Comparison of ENCODE assay signal across 13 cellular contexts in genomic region chr15:73959801-73960200, GRCh38. TPM values are rescaled to one million over a fixed set of nuclear protein-coding genes. Genes with fewer than 3 reads are reported as not detected.
A peak's percentile ranks its signal among the peaks of the same experiment; 100 is the strongest.
DNase-seq lines count a peak whose midpoint lies in the region; ATAC-seq and TF ChIP-seq lines count a peak whose summit lies in the region.
"Had no signal": no experiment of that assay in that cellular context is flagged by ENCODE, and none has a peak within 500 bp of the region (broad histone marks: within the 10 kb centered on the region; RNA-seq: fewer than 3 reads in every experiment).

No MANE protein-coding gene starts in this region.

- CTCF ChIA-PET in activated CD4-positive, alpha-beta T cell treated with anti-CD3 and anti-CD28 coated beads for 36 hours (lab: Charles Lee), result interaction anchor here (0.6 to 2.1 kb wide), 5 partner anchors 9 to 673 kb away, joined by 3 to 13 read pairs (median 4); no protein-coding TSS in a partner anchor
- CTCF ChIA-PET in CD4-positive, alpha-beta memory T cell (lab: Charles Lee; ENCODE audit: partially characterized antibody), result interaction anchor here (1.2 to 6.5 kb wide), 10 partner anchors 8 to 40 kb away, joined by 3 to 57 read pairs (median 6); partner anchors contain the start of gene PML
- CTCF ChIA-PET in T-cell (lab: Charles Lee) (interaction anchor here in 1 of 2 donors (1.0 to 2.1 kb wide), 3 partner anchors 14 to 34 kb away, joined by 3 to 10 read pairs (median 9); partner anchors contain the start of gene PML), Calu3 (lab: Charles Lee) (interaction anchor here (0.6 to 1.3 kb wide), 4 partner anchors 13 to 219 kb away, joined by 3 to 9 read pairs (median 7); no protein-coding TSS in a partner anchor)

- TF ChIP-seq CTCF in Calu3 (IDR thresholded peaks at IDR 0.05; ENCODE audit: unreplicated experiment), result no peak

- peak overlapping the region; percentile 7 for H3K27ac ChIP-seq in CD4-positive, alpha-beta memory T cell (ENCODE audit: low read depth, low read length)
- H3K27ac ChIP-seq: left ventricle myocardium inferior, ovary had no signal

- H3K27me3 Mint-ChIP-seq in activated CD4-positive, alpha-beta T cell treated with anti-CD3 and anti-CD28 coated beads, Interleukin-2, amount 10 ng/mL, durations not matched to agents 24 days and 14 days, result peaks cover 6% of the 10 kb centered on the region
- H3K27me3 Mint-ChIP-seq in activated CD4-positive, alpha-beta T cell treated with anti-CD3 and anti-CD28 coated beads for 36 hours, result no peaks in the 10 kb centered on the region
- no peaks in the 10 kb centered on the region for H3K27me3 Mint-ChIP-seq in CD4-positive, alpha-beta memory T cell
- H3K27me3 Mint-ChIP-seq in T-cell, result no peaks in the 10 kb centered on the region
- no peaks in the 10 kb centered on the region for H3K27me3 Mint-ChIP-seq in naive thymus-derived CD8-positive, alpha-beta T cell
- H3K27me3 Mint-ChIP-seq in Calu3 (ENCODE audit: unreplicated experiment), result no peaks in the 10 kb centered on the region

- no peak for ATAC-seq in activated CD4-positive, alpha-beta T cell treated with anti-CD3 and anti-CD28 coated beads for 36 hours
- ATAC-seq in T-cell (replicated peaks in 1 of 4), result no peak
- no peak for ATAC-seq in naive thymus-derived CD8-positive, alpha-beta T cell

- BruUV-seq in Calu3 (replicated peaks; lab: Mats Ljungman, UMichigan), result no TSS peak

- H3K4me3 ChIP-seq in CD4-positive, alpha-beta memory T cell (ENCODE audit: low read length in 2 of 2), result no peak overlapping the region
- H3K4me3 ChIP-seq: left ventricle myocardium inferior, ovary had no signal

- H3K27ac Mint-ChIP-seq in activated CD4-positive, alpha-beta T cell treated with anti-CD3 and anti-CD28 coated beads, Interleukin-2, amount 10 ng/mL, durations not matched to agents 24 days and 14 days, result peak overlapping the region; percentile 64
- no peak overlapping the region for H3K27ac Mint-ChIP-seq in activated CD4-positive, alpha-beta T cell treated with anti-CD3 and anti-CD28 coated beads for 36 hours
- peak overlapping the region; percentile 81 to 96 (median 86) for H3K27ac Mint-ChIP-seq in CD4-positive, alpha-beta memory T cell
- H3K27ac Mint-ChIP-seq in T-cell, result peak overlapping the region; percentile 86 to 94
- H3K27ac Mint-ChIP-seq in naive thymus-derived CD8-positive, alpha-beta T cell, result peak overlapping the region in 9 of 10 donors; percentile 71 to 96 (median 88)
- no peak overlapping the region for H3K27ac Mint-ChIP-seq in Calu3 (ENCODE audit: unreplicated experiment)

- H3K4me3 Mint-ChIP-seq in activated CD4-positive, alpha-beta T cell treated with anti-CD3 and anti-CD28 coated beads, Interleukin-2, amount 10 ng/mL, durations not matched to agents 24 days and 14 days, result peak overlapping the region; percentile 35
- no peak overlapping the region for H3K4me3 Mint-ChIP-seq in activated CD4-positive, alpha-beta T cell treated with anti-CD3 and anti-CD28 coated beads for 36 hours
- H3K4me3 Mint-ChIP-seq in CD4-positive, alpha-beta memory T cell, result peak overlapping the region in 7 of 8 donors; percentile 47 to 75 (median 68)
- H3K4me3 Mint-ChIP-seq in T-cell (peak overlapping the region in 2 of 3 donors; percentile 53 to 55), Calu3 (ENCODE audit: low read depth, unreplicated experiment) (no peak overlapping the region)
- peak overlapping the region; percentile 33 to 74 (median 64) for H3K4me3 Mint-ChIP-seq in naive thymus-derived CD8-positive, alpha-beta T cell

- H3K4me1 ChIP-seq in CD4-positive, alpha-beta memory T cell (ENCODE audit: insufficient read depth, low read length), result peaks cover 28% of the 10 kb centered on the region

- H3K27me3 ChIP-seq in CD4-positive, alpha-beta memory T cell (ENCODE audit: insufficient read depth, low read length), result no peaks in the 10 kb centered on the region
- H3K27me3 ChIP-seq: ovary had no signal

- no peaks in the 10 kb centered on the region for H3K36me3 ChIP-seq in CD4-positive, alpha-beta memory T cell (ENCODE audit: insufficient read depth, low read length)
- H3K36me3 ChIP-seq: left ventricle myocardium inferior, ovary had no signal

- no peaks in the 10 kb centered on the region for H3K9me3 Mint-ChIP-seq in activated CD4-positive, alpha-beta T cell treated with anti-CD3 and anti-CD28 coated beads, Interleukin-2, amount 10 ng/mL, durations not matched to agents 24 days and 14 days
- no peaks in the 10 kb centered on the region for H3K9me3 Mint-ChIP-seq in activated CD4-positive, alpha-beta T cell treated with anti-CD3 and anti-CD28 coated beads for 36 hours (ENCODE audit: low read depth)
- H3K9me3 Mint-ChIP-seq in CD4-positive, alpha-beta memory T cell, result no peaks in the 10 kb centered on the region
- H3K9me3 Mint-ChIP-seq in T-cell (no peaks in the 10 kb centered on the region), Calu3 (ENCODE audit: low read depth, unreplicated experiment) (no peaks in the 10 kb centered on the region)
- no peaks in the 10 kb centered on the region for H3K9me3 Mint-ChIP-seq in naive thymus-derived CD8-positive, alpha-beta T cell

- intact Hi-C loops in activated CD4-positive, alpha-beta T cell treated with anti-CD3 and anti-CD28 coated beads, Interleukin-2, amount 10 ng/mL, durations not matched to agents 24 days and 14 days (cut with micrococcal nuclease), result no loop called here
- intact Hi-C loops in activated CD4-positive, alpha-beta T cell treated with anti-CD3 and anti-CD28 coated beads for 36 hours (cut with DNase I, micrococcal nuclease), result no loop called here
- intact Hi-C loops in CD4-positive, alpha-beta memory T cell (cut with micrococcal nuclease), result no loop called here
- intact Hi-C loops in Calu3 (cut with micrococcal nuclease; ENCODE audit: unreplicated experiment), result no loop called here

- POLR2A ChIA-PET in activated CD4-positive, alpha-beta T cell treated with anti-CD3 and anti-CD28 coated beads for 36 hours (lab: Charles Lee), result no interaction called here
- POLR2A ChIA-PET in CD4-positive, alpha-beta memory T cell (lab: Charles Lee; ENCODE audit: partially characterized antibody), result interaction anchor here (1.2 to 3.3 kb wide), 2 partner anchors 9 to 32 kb away, joined by 7 to 17 read pairs; no protein-coding TSS in a partner anchor
- POLR2A ChIA-PET in T-cell (lab: Charles Lee), result no interaction called here
- POLR2A ChIA-PET in naive thymus-derived CD8-positive, alpha-beta T cell (lab: Charles Lee), result interaction anchor here (0.7 to 1.8 kb wide), 4 partner anchors 8 to 84 kb away, joined by 3 to 10 read pairs (median 3); partner anchors contain the start of gene PML

- no peaks in the 10 kb centered on the region for H3K36me3 Mint-ChIP-seq in activated CD4-positive, alpha-beta T cell treated with anti-CD3 and anti-CD28 coated beads, Interleukin-2, amount 10 ng/mL, durations not matched to agents 24 days and 14 days (ENCODE audit: low read depth)
- no peaks in the 10 kb centered on the region for H3K36me3 Mint-ChIP-seq in activated CD4-positive, alpha-beta T cell treated with anti-CD3 and anti-CD28 coated beads for 36 hours (ENCODE audit: low read depth)
- H3K36me3 Mint-ChIP-seq in CD4-positive, alpha-beta memory T cell, result no peaks in the 10 kb centered on the region
- H3K36me3 Mint-ChIP-seq in T-cell, result no peaks in the 10 kb centered on the region
- no peaks in the 10 kb centered on the region for H3K36me3 Mint-ChIP-seq in naive thymus-derived CD8-positive, alpha-beta T cell
- peaks cover 17% of the 10 kb centered on the region for H3K36me3 Mint-ChIP-seq in Calu3 (ENCODE audit: insufficient read depth, unreplicated experiment)

- peaks cover 31% of the 10 kb centered on the region for H3K4me1 Mint-ChIP-seq in activated CD4-positive, alpha-beta T cell treated with anti-CD3 and anti-CD28 coated beads, Interleukin-2, amount 10 ng/mL, durations not matched to agents 24 days and 14 days
- H3K4me1 Mint-ChIP-seq in activated CD4-positive, alpha-beta T cell treated with anti-CD3 and anti-CD28 coated beads for 36 hours, result peaks cover 32% of the 10 kb centered on the region
- peaks cover 18 to 41% (median 34%) of the 10 kb centered on the region in 4 donors for H3K4me1 Mint-ChIP-seq in CD4-positive, alpha-beta memory T cell
- H3K4me1 Mint-ChIP-seq in T-cell (peaks cover 36 to 37% (median 37%) of the 10 kb centered on the region in 3 donors), Calu3 (ENCODE audit: low read depth, unreplicated experiment) (peaks cover 42% of the 10 kb centered on the region)
- H3K4me1 Mint-ChIP-seq in naive thymus-derived CD8-positive, alpha-beta T cell, result peaks cover 14 to 36% (median 35%) of the 10 kb centered on the region in 4 donors

- H3K9me3 ChIP-seq in CD4-positive, alpha-beta memory T cell (ENCODE audit: control insufficient read depth in 1 of 2, low read length in 2 of 2), result no peaks in the 10 kb centered on the region
- H3K9me3 ChIP-seq: left ventricle myocardium inferior, ovary had no signal

- DNase-seq in activated CD4-positive, alpha-beta T cell treated with anti-CD3 and anti-CD28 coated beads, Interleukin-2, amount 10 ng/mL, durations not matched to agents 24 days and 14 days, result no peak
- no peak for DNase-seq in activated CD4-positive, alpha-beta T cell treated with anti-CD3 and anti-CD28 coated beads for 36 hours
- no peak for DNase-seq in CD4-positive, alpha-beta memory T cell
- DNase-seq in T-cell (no peak), Calu3 (no peak), GM19238 (ENCODE audit: insufficient read length, low spot score) (no peak)
- peak in 1 of 10 donors; percentile 15 for DNase-seq in naive thymus-derived CD8-positive, alpha-beta T cell
- DNase-seq in stimulated activated CD4-positive, alpha-beta T cell treated with anti-CD3 and anti-CD28 coated beads, Interleukin-1b, Interleukin-23, amount 100 ng/mL, for 48 hours, result no peak
- DNase-seq: anterior cingulate cortex, left ventricle myocardium inferior, NCI-H748 treated with DMSO at 0.1 percent for 48 hours, trophoblast cell had no signal

RNA-seq across cellular contexts. Expression of gene STOML1, which starts 32.3 kb away (rescaled TPM):
- 10.3 and 10.6 TPM in 2 replicates for total RNA-seq in activated CD4-positive, alpha-beta T cell treated with anti-CD3 and anti-CD28 coated beads, Interleukin-2, amount 10 ng/mL, durations not matched to agents 24 days and 14 days
- total RNA-seq in activated CD4-positive, alpha-beta T cell treated with anti-CD3 and anti-CD28 coated beads for 36 hours, result 1 to 10 TPM; 6.3 to 7.1 TPM
- total RNA-seq in CD4-positive, alpha-beta memory T cell, result 10 to 100 TPM; 10.8 to 11.1 TPM
- 1 to 10 TPM; 8.1 to 8.7 TPM for polyA plus RNA-seq in CD4-positive, alpha-beta memory T cell
- total RNA-seq in T-cell, result 10 to 100 TPM in 3 of 5 donors, 1 to 10 TPM in 2; 5.1 to 13.4 (median 12.0) TPM
- 10 to 100 TPM; 10.4 to 10.8 TPM for total RNA-seq in naive thymus-derived CD8-positive, alpha-beta T cell
- 10 to 100 TPM in 2 of 3 donors, 1 to 10 TPM in 1; 9.6 to 15.6 (median 12.6) TPM for polyA plus RNA-seq in naive thymus-derived CD8-positive, alpha-beta T cell
- 18.3 and 19.7 TPM in 2 replicates for total RNA-seq in Calu3 (2022)

RNA-seq across cellular contexts. Expression of gene LOXL1, which starts 33.5 kb away (rescaled TPM):
- 0.49 and 0.88 TPM in 2 replicates for total RNA-seq in activated CD4-positive, alpha-beta T cell treated with anti-CD3 and anti-CD28 coated beads, Interleukin-2, amount 10 ng/mL, durations not matched to agents 24 days and 14 days
- total RNA-seq in activated CD4-positive, alpha-beta T cell treated with anti-CD3 and anti-CD28 coated beads for 36 hours, result 1 to 10 TPM; 1.9 to 2.5 TPM
- 1 to 10 TPM; 1.6 to 2.1 TPM for total RNA-seq in CD4-positive, alpha-beta memory T cell
- 10 to 100 TPM in 1 of 2 donors, 1 to 10 TPM in 1; 6.4 to 13.1 TPM for polyA plus RNA-seq in CD4-positive, alpha-beta memory T cell
- total RNA-seq in T-cell, result 1 to 10 TPM; 1.4 to 4.8 (median 1.6) TPM
- total RNA-seq in naive thymus-derived CD8-positive, alpha-beta T cell, result 1 to 10 TPM in 1 of 2 experiments, under 1 TPM in 1; 0.80 to 1.9 TPM
- 1 to 10 TPM; 1.2 to 2.0 (median 1.3) TPM for polyA plus RNA-seq in naive thymus-derived CD8-positive, alpha-beta T cell
- total RNA-seq in Calu3 (2022), result 2.1 and 2.2 TPM in 2 replicates

RNA-seq across cellular contexts. Expression of gene PML, which starts 34.7 kb away (rescaled TPM):
- 61.3 and 64.2 TPM in 2 replicates for total RNA-seq in activated CD4-positive, alpha-beta T cell treated with anti-CD3 and anti-CD28 coated beads, Interleukin-2, amount 10 ng/mL, durations not matched to agents 24 days and 14 days
- 10 to 100 TPM; 72.6 to 75.4 TPM for total RNA-seq in activated CD4-positive, alpha-beta T cell treated with anti-CD3 and anti-CD28 coated beads for 36 hours
- total RNA-seq in CD4-positive, alpha-beta memory T cell, result 10 to 100 TPM; 61.5 to 66.6 TPM
- polyA plus RNA-seq in CD4-positive, alpha-beta memory T cell, result 10 to 100 TPM in 1 of 2 donors, 1 to 10 TPM in 1; 9.6 to 33.2 TPM
- 10 to 100 TPM; 43.0 to 79.8 (median 60.7) TPM for total RNA-seq in T-cell
- 10 to 100 TPM; 53.1 to 57.9 TPM for total RNA-seq in naive thymus-derived CD8-positive, alpha-beta T cell
- polyA plus RNA-seq in naive thymus-derived CD8-positive, alpha-beta T cell, result 10 to 100 TPM; 12.2 to 26.9 (median 19.7) TPM
- 120 and 153 TPM in 2 replicates for total RNA-seq in Calu3 (2022)

Comparison
In these comparisons a context has a peak if more than half of its experiments do, and no peak if none do; other contexts are left out.
1. H3K27ac Mint-ChIP-seq: peak in activated CD4-positive, alpha-beta T cell treated with anti-CD3 and anti-CD28 coated beads, Interleukin-2, amount 10 ng/mL, durations not matched to agents 24 days and 14 days (single experiment), CD4-positive, alpha-beta memory T cell (7 of 7), T-cell (2 of 2) and naive thymus-derived CD8-positive, alpha-beta T cell (9 of 10); none in activated CD4-positive, alpha-beta T cell treated with anti-CD3 and anti-CD28 coated beads for 36 hours (single experiment) and Calu3 (single experiment).
2. H3K4me3 Mint-ChIP-seq: peak in activated CD4-positive, alpha-beta T cell treated with anti-CD3 and anti-CD28 coated beads, Interleukin-2, amount 10 ng/mL, durations not matched to agents 24 days and 14 days (single experiment), CD4-positive, alpha-beta memory T cell (7 of 8), T-cell (2 of 3) and naive thymus-derived CD8-positive, alpha-beta T cell (10 of 10); none in activated CD4-positive, alpha-beta T cell treated with anti-CD3 and anti-CD28 coated beads for 36 hours (single experiment) and Calu3 (single experiment).
3. POLR2A ChIA-PET loops: an anchor here in CD4-positive, alpha-beta memory T cell (1.2 to 3.3 kb wide) and naive thymus-derived CD8-positive, alpha-beta T cell (0.7 to 1.8 kb wide); none called in activated CD4-positive, alpha-beta T cell treated with anti-CD3 and anti-CD28 coated beads for 36 hours and T-cell.